19 cellular contexts compared by ENCODE assay signal in the genomic region with DNA sequence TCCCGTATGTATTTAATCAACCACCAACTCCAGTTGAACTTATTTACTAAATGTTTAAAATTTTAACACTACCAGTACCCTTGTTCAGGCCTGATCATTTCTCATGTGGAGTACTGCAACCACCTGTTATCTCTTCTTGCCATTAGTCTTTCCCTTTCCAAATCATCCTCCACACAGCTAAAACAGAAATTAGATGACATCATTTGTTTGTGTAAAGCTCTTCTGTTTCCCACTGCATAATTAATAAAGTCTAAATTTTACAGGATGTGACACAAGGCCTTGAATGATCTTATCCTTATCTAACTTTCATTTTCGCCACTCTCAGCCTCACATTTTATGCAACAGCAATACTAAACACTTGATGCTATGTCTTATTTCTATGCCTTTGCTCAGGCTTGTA.
"Had no signal": no experiment of that assay in that cellular context is flagged by ENCODE, and none has a peak within 500 bp of the region (broad histone marks: within the 10 kb centered on the region; RNA-seq: fewer than 3 reads in every experiment).

No MANE protein-coding gene starts in this region.

- H3K27me3 ChIP-seq: colonic mucosa, hepatocyte, neutrophil, right atrium auricular region, testis, tibial nerve, upper lobe of right lung, vagina had no signal

- H3K9me3 ChIP-seq: colonic mucosa, neutrophil, right atrium auricular region, testis, tibial nerve, upper lobe of right lung, vagina had no signal

- H3K27ac ChIP-seq: colonic mucosa, hepatocyte, neutrophil, right atrium auricular region, testis, tibial nerve, upper lobe of right lung, vagina had no signal

- H3K4me3 Mint-ChIP-seq: naive B cell had no signal

- H3K4me3 ChIP-seq: colonic mucosa, hepatocyte, lung, right atrium auricular region, testis, tibial nerve, upper lobe of right lung, vagina had no signal

- H3K4me1 ChIP-seq: colonic mucosa, right atrium auricular region, testis, tibial nerve, upper lobe of right lung, vagina had no signal

- H3K27me3 Mint-ChIP-seq: naive B cell had no signal

- DNase-seq: colonic mucosa; effector CD4-positive, alpha-beta T cell; foreskin melanocyte; head of caudate nucleus; left colon; left ventricle myocardium superior; mesendoderm; naive B cell; small intestine; stimulated activated CD4-positive, alpha-beta T cell treated with anti-CD3 and anti-CD28 coated beads, Interleukin-2, amount 100 ng/mL, for 48 hours; stimulated activated naive CD4-positive, alpha-beta T cell treated with Interleukin-2 at 50 U/mL for 16 hours; testis; upper lobe of right lung had no signal

- ATAC-seq: left colon, left ventricle myocardium superior, upper lobe of right lung had no signal
